Comparison of ENCODE assay signal across 16 cellular contexts in the genomic region with DNA sequence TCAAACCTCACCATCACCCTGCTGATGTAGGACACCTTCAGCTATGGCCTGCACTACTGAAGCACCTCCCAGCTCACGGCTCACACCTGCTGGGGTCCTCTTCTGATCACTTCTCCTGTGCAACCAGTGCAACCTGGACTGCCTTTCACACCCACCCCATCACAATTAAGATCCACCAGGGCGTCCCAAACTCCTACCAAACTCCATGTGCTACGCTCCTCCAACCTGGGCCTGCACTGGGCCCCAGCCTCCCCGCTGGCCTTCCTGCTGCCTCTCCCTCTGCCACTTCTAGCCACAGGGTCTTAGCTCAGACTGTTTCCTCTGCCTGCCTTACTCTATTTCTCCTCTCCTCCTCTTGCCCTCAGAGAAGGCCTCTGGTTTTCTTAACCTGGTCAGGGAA. TPM values are rescaled to one million over a fixed set of nuclear protein-coding genes. Genes with fewer than 3 reads are reported as not detected.
DNase-seq lines count a peak whose midpoint lies in the region; ATAC-seq and TF ChIP-seq lines count a peak whose summit lies in the region.
"Had no signal": no experiment of that assay in that cellular context is flagged by ENCODE, and none has a peak within 500 bp of the region (broad histone marks: within the 10 kb centered on the region; RNA-seq: fewer than 3 reads in every experiment).

No MANE protein-coding gene starts in this region.

- no peak for ATAC-seq in GM23338
- no peak for ATAC-seq in activated naive CD8-positive, alpha-beta T cell treated with anti-CD3 and anti-CD28 coated beads, Interleukin-2, amount 50 U/mL, for 24 hours
- no peak for ATAC-seq in left lung
- ATAC-seq in GM18519 (IDR thresholded peaks at IDR 0.05; ENCODE audit: low FRiP score, unreplicated experiment), result no peak

- H3K9me3 Mint-ChIP-seq in CD4-positive, alpha-beta memory T cell, result no peaks in the 10 kb centered on the region
- H3K9me3 Mint-ChIP-seq in GM23338, result no peaks in the 10 kb centered on the region
- no peaks in the 10 kb centered on the region for H3K9me3 Mint-ChIP-seq in activated naive CD8-positive, alpha-beta T cell treated with anti-CD3 and anti-CD28 coated beads, Interleukin-2, amount 50 U/mL, for 24 hours
- no peaks in the 10 kb centered on the region for H3K9me3 Mint-ChIP-seq in neural crest cell

- intact Hi-C loops in CD4-positive, alpha-beta memory T cell (cut with micrococcal nuclease), result loop anchor here (1.0 to 10.0 kb wide), 2 partner anchors 131 to 428 kb away; no protein-coding TSS in a partner anchor
- intact Hi-C loops in left lung (cut with DNase I), result no loop called here

- H3K4me3 ChIP-seq in CD4-positive, alpha-beta memory T cell (ENCODE audit: low read length in 2 of 2), result no peak overlapping the region
- H3K4me3 ChIP-seq in GM23338, result no peak overlapping the region
- H3K4me3 ChIP-seq in left lung, result no peak overlapping the region
- H3K4me3 ChIP-seq: cardiac muscle cell, dorsolateral prefrontal cortex, esophagus muscularis mucosa, SJSA1, skin epidermis, suprapubic skin had no signal

- no peak overlapping the region for H3K27ac ChIP-seq in CD4-positive, alpha-beta memory T cell (ENCODE audit: low read depth, low read length)
- no peak overlapping the region for H3K27ac ChIP-seq in GM23338 (ENCODE audit: low read depth)
- no peak overlapping the region for H3K27ac ChIP-seq in left lung
- H3K27ac ChIP-seq: cardiac muscle cell, esophagus muscularis mucosa, SJSA1, suprapubic skin had no signal

- H3F3A ChIP-seq in GM23338 (replicated peaks; ENCODE audit: low read depth), result no peaks in the 10 kb centered on the region

- no peaks in the 10 kb centered on the region for H3K9me3 ChIP-seq in CD4-positive, alpha-beta memory T cell (ENCODE audit: control insufficient read depth in 1 of 2, low read length in 2 of 2)
- no peaks in the 10 kb centered on the region for H3K9me3 ChIP-seq in left lung
- H3K9me3 ChIP-seq: esophagus muscularis mucosa, SJSA1, suprapubic skin had no signal

- H3K4me2 ChIP-seq in GM23338, result no peak overlapping the region

- peaks cover 26 to 49% (median 32%) of the 10 kb centered on the region in 4 donors for H3K4me1 Mint-ChIP-seq in CD4-positive, alpha-beta memory T cell
- peaks cover 35% of the 10 kb centered on the region for H3K4me1 Mint-ChIP-seq in GM23338
- H3K4me1 Mint-ChIP-seq in activated naive CD8-positive, alpha-beta T cell treated with anti-CD3 and anti-CD28 coated beads, Interleukin-2, amount 50 U/mL, for 24 hours, result peaks cover 41% of the 10 kb centered on the region
- peaks cover 13% of the 10 kb centered on the region for H3K4me1 Mint-ChIP-seq in neural crest cell

- H3K4me1 ChIP-seq in CD4-positive, alpha-beta memory T cell (ENCODE audit: insufficient read depth, low read length), result peaks cover 16% of the 10 kb centered on the region
- H3K4me1 ChIP-seq in GM23338 (ENCODE audit: insufficient read depth) (peaks cover 4% of the 10 kb centered on the region; the same call in 1 of the 2 replicates), left lung (peaks cover 0 to 20% of the 10 kb centered on the region in 2 donors)

- no peaks in the 10 kb centered on the region for H3K27me3 Mint-ChIP-seq in CD4-positive, alpha-beta memory T cell
- peaks cover 11% of the 10 kb centered on the region for H3K27me3 Mint-ChIP-seq in GM23338 (ENCODE audit: insufficient read depth, low read depth, poor library complexity)
- no peaks in the 10 kb centered on the region for H3K27me3 Mint-ChIP-seq in activated naive CD8-positive, alpha-beta T cell treated with anti-CD3 and anti-CD28 coated beads, Interleukin-2, amount 50 U/mL, for 24 hours
- H3K27me3 Mint-ChIP-seq in neural crest cell (ENCODE audit: low read depth), result no peaks in the 10 kb centered on the region

- no peaks in the 10 kb centered on the region for H3K9me2 ChIP-seq in GM23338 (ENCODE audit: insufficient read depth)

- no peak overlapping the region for H3K4me3 Mint-ChIP-seq in CD4-positive, alpha-beta memory T cell
- H3K4me3 Mint-ChIP-seq in GM23338 (no peak overlapping the region; the same call in 2 of the 3 replicates), neural crest cell (no peak overlapping the region)
- H3K4me3 Mint-ChIP-seq in activated naive CD8-positive, alpha-beta T cell treated with anti-CD3 and anti-CD28 coated beads, Interleukin-2, amount 50 U/mL, for 24 hours, result no peak overlapping the region

- no peak overlapping the region for H2AFZ ChIP-seq in GM23338

- no peaks in the 10 kb centered on the region for H3K27me3 ChIP-seq in CD4-positive, alpha-beta memory T cell (ENCODE audit: insufficient read depth, low read length)
- no peaks in the 10 kb centered on the region for H3K27me3 ChIP-seq in GM23338 (ENCODE audit: insufficient read depth)
- H3K27me3 ChIP-seq in left lung, result no peaks in the 10 kb centered on the region
- H3K27me3 ChIP-seq: cardiac muscle cell, dorsolateral prefrontal cortex, esophagus muscularis mucosa, SJSA1, suprapubic skin had no signal

- CTCF ChIA-PET in CD4-positive, alpha-beta memory T cell (lab: Charles Lee; ENCODE audit: partially characterized antibody), result interaction anchor here (0.9 to 3.2 kb wide), 5 partner anchors 9 to 289 kb away, joined by 3 to 33 read pairs (median 6); no protein-coding TSS in a partner anchor

- POLR2A ChIA-PET in CD4-positive, alpha-beta memory T cell (lab: Charles Lee; ENCODE audit: partially characterized antibody), result interaction anchor here (0.6 kb wide), 2 partner anchors 8 kb away, joined by 3 read pairs; no protein-coding TSS in a partner anchor

- no peak for DNase-seq in CD4-positive, alpha-beta memory T cell
- DNase-seq in GM23338 (ENCODE audit: low spot score) (no peak), neural crest cell (ENCODE audit: low read depth, low spot score) (no peak), iPS-NIHi7 (ENCODE audit: extremely low spot score) (no peak), left lung (no peak)
- no peak for DNase-seq in activated naive CD8-positive, alpha-beta T cell treated with anti-CD3 and anti-CD28 coated beads, Interleukin-2, amount 50 U/mL, for 24 hours
- DNase-seq: KG1, NCI-H2107, T1000 had no signal

- no peak for TF ChIP-seq CTCF in GM23338 (conservative IDR thresholded peaks at IDR 0.05; ENCODE audit: low read depth in 2 of 2)
- TF ChIP-seq CTCF in neural crest cell (conservative IDR thresholded peaks at IDR 0.05), result no peak
- TF ChIP-seq CTCF in left lung (IDR thresholded peaks at IDR 0.05), result no peak

- H3K27ac Mint-ChIP-seq in CD4-positive, alpha-beta memory T cell, result peak overlapping the region in 6 of 7 donors; percentile 42 to 87 (median 77)
- H3K27ac Mint-ChIP-seq in GM23338 (0 out of 2 replicates have a peak overlapping the region, but pooled peaks have one; percentile 8), neural crest cell (ENCODE audit: unreplicated experiment) (peak overlapping the region; percentile 53)
- peak overlapping the region; percentile 26 for H3K27ac Mint-ChIP-seq in activated naive CD8-positive, alpha-beta T cell treated with anti-CD3 and anti-CD28 coated beads, Interleukin-2, amount 50 U/mL, for 24 hours

- peaks cover 57% of the 10 kb centered on the region for H3K79me2 ChIP-seq in GM23338 (replicated peaks; ENCODE audit: insufficient read depth)

- peaks cover 28% of the 10 kb centered on the region for H3K36me3 ChIP-seq in CD4-positive, alpha-beta memory T cell (ENCODE audit: insufficient read depth, low read length)
- H3K36me3 ChIP-seq in GM23338 (ENCODE audit: insufficient read depth) (peaks cover 12% of the 10 kb centered on the region), left lung (peaks cover 0 to 56% of the 10 kb centered on the region in 2 donors)

- peaks cover 15% of the 10 kb centered on the region; the same call in 1 of the 2 replicates for H4K20me1 ChIP-seq in GM23338 (replicated peaks; ENCODE audit: insufficient read depth)

- H3K36me3 Mint-ChIP-seq in CD4-positive, alpha-beta memory T cell, result peaks cover 35 to 53% of the 10 kb centered on the region in 2 donors
- H3K36me3 Mint-ChIP-seq in GM23338 (ENCODE audit: low read depth) (peaks cover 39% of the 10 kb centered on the region), neural crest cell (ENCODE audit: low read depth) (peaks cover 10% of the 10 kb centered on the region)
- peaks cover 42% of the 10 kb centered on the region for H3K36me3 Mint-ChIP-seq in activated naive CD8-positive, alpha-beta T cell treated with anti-CD3 and anti-CD28 coated beads, Interleukin-2, amount 50 U/mL, for 24 hours (ENCODE audit: low read depth)

TF ChIP-seq in GM23338, 12 proteins besides CTCF, POLR2A, EP300 and RAD21 (continues in another document):
- TF ChIP-seq CREB1 (CRISPR knock-in tag; IDR thresholded peaks at IDR 0.05; ENCODE audit: low read depth) (no peak), EZH2 (IDR thresholded peaks at IDR 0.05; ENCODE audit: low read depth, unreplicated experiment) (no peak), ZNF331 (CRISPR knock-in tag; IDR thresholded peaks at IDR 0.05; ENCODE audit: low read depth) (no peak), JUNB (IDR thresholded peaks at IDR 0.05; ENCODE audit: unreplicated experiment) (no peak), STAT1 (IDR thresholded peaks at IDR 0.05; ENCODE audit: unreplicated experiment) (no peak)

RNA-seq across cellular contexts. Expression of a gene that starts 12.8 kb away (rescaled TPM):
- 10 to 100 TPM; 43.3 to 44.6 TPM for total RNA-seq in CD4-positive, alpha-beta memory T cell
- polyA plus RNA-seq in CD4-positive, alpha-beta memory T cell, result 10 to 100 TPM; 32.2 to 35.7 TPM
- total RNA-seq in GM23338 (2014; rRNA removed; shearing (Covaris generic)), result 21.1 and 25.6 TPM in 2 replicates
- polyA plus RNA-seq in GM23338 (2016; fragmentation: Nextera tagmentation; extraction: Ambion mirVana), result 47.9 and 52.7 TPM in 2 replicates
- total RNA-seq in neural crest cell, result 30.7 and 31.9 TPM in 2 replicates
- total RNA-seq in left lung, result 10 to 100 TPM; 24.2 to 28.2 TPM

RNA-seq across cellular contexts. Expression of a gene that starts 23.9 kb away (rescaled TPM):
- total RNA-seq in CD4-positive, alpha-beta memory T cell, result 10 to 100 TPM; 29.7 to 29.8 TPM
- 1 to 10 TPM; 2.4 to 5.2 TPM for polyA plus RNA-seq in CD4-positive, alpha-beta memory T cell
- total RNA-seq in GM23338 (2014; rRNA removed; shearing (Covaris generic)), result 20.6 and 27.3 TPM in 2 replicates
- polyA plus RNA-seq in GM23338 (2016; fragmentation: Nextera tagmentation; extraction: Ambion mirVana), result 6.7 and 8.0 TPM in 2 replicates
- 30.6 and 31.7 TPM in 2 replicates for total RNA-seq in neural crest cell
- 10 to 100 TPM; 19.2 to 27.6 TPM for total RNA-seq in left lung

Comparison
In these comparisons a context has a peak if more than half of its experiments do, and no peak if none do; other contexts are left out.
1. H3K27ac Mint-ChIP-seq: peak in every context shown above with its lines; median percentile 77 in CD4-positive, alpha-beta memory T cell; 53 in neural crest cell; 26 in activated naive CD8-positive, alpha-beta T cell treated with anti-CD3 and anti-CD28 coated beads, Interleukin-2, amount 50 U/mL, for 24 hours; 8 in GM23338.